In genomic region chr17:80221401-80221800, GRCh38 we compare ENCODE assay signal across 8 cellular contexts. TPM values are rescaled to one million over a fixed set of nuclear protein-coding genes. Genes with fewer than 3 reads are reported as not detected.
A peak's percentile ranks its signal among the peaks of the same experiment; 100 is the strongest.
DNase-seq lines count a peak whose midpoint lies in the region; ATAC-seq and TF ChIP-seq lines count a peak whose summit lies in the region.

No MANE protein-coding gene starts in this region.

- H3K27ac ChIP-seq in breast epithelium: peak overlapping the region in 1 of 2 donors; percentile 99
- H3K27ac ChIP-seq in thyroid gland: peak overlapping the region in 1 of 3 donors; percentile 95

- H3K27ac Mint-ChIP-seq in activated T-cell treated with anti-CD3 and anti-CD28 coated beads, Interleukin-2, amount 50 U/mL, for 24 hours: peak overlapping the region; percentile 73
- peak overlapping the region; percentile 84 for H3K27ac Mint-ChIP-seq in memory B cell

- peak overlapping the region; percentile 75 for H3K4me3 Mint-ChIP-seq in activated T-cell treated with anti-CD3 and anti-CD28 coated beads, Interleukin-2, amount 50 U/mL, for 24 hours
- peak overlapping the region; percentile 75 for H3K4me3 Mint-ChIP-seq in memory B cell

- intact Hi-C loops in breast epithelium (cut with DNase I; ENCODE audit: low total_unique reads) (no loop called here), thyroid gland (cut with DNase I) (loop anchor here (5.0 kb wide), 1 partner anchor 41 kb away; the partner anchor contains the start of gene RNF213)

- no peaks in the 10 kb centered on the region for H3K9me3 Mint-ChIP-seq in activated T-cell treated with anti-CD3 and anti-CD28 coated beads, Interleukin-2, amount 50 U/mL, for 24 hours
- no peaks in the 10 kb centered on the region for H3K9me3 Mint-ChIP-seq in memory B cell

- no peak for ATAC-seq in memory B cell (ENCODE audit: low read depth)

- TF ChIP-seq POLR2A in breast epithelium (IDR thresholded peaks at IDR 0.05) (no peak), thyroid gland (IDR thresholded peaks at IDR 0.05) (no peak)

- peaks cover 38% of the 10 kb centered on the region for H3K36me3 Mint-ChIP-seq in activated T-cell treated with anti-CD3 and anti-CD28 coated beads, Interleukin-2, amount 50 U/mL, for 24 hours (ENCODE audit: low read depth)
- H3K36me3 Mint-ChIP-seq in memory B cell: peaks cover 4% of the 10 kb centered on the region

- H3K9me3 ChIP-seq in breast epithelium (no peaks in the 10 kb centered on the region), thyroid gland (no peaks in the 10 kb centered on the region)

- 56 to 64% methylated on average over 5 to 6 of the region's 20 CpGs for WGBS in thyroid gland, 2 donors

- TF ChIP-seq CTCF in breast epithelium (IDR thresholded peaks at IDR 0.05) (no peak), thyroid gland (IDR thresholded peaks at IDR 0.05) (no peak)

- H3K27me3 ChIP-seq in breast epithelium (no peaks in the 10 kb centered on the region), thyroid gland (no peaks in the 10 kb centered on the region)

- DNase-seq in activated T-cell treated with anti-CD3 and anti-CD28 coated beads, Interleukin-2, amount 50 U/mL, for 24 hours: no peak
- DNase-seq in activated T-cell treated with anti-CD3 and anti-CD28 coated beads, Interleukin-2, amount 50 U/mL, for 48 hours: no peak
- DNase-seq in breast epithelium (ENCODE audit: low spot score in 2 of 2) (no peak), memory B cell (ENCODE audit: low spot score in 2 of 2) (no peak), thyroid gland (peak in 1 of 2 donors; percentile 10), pons (ENCODE audit: low spot score) (no peak), iPS-NIHi7 (ENCODE audit: extremely low spot score) (no peak)
- DNase-seq in activated effector memory CD4-positive, alpha-beta T cell treated with anti-CD3 and anti-CD28 coated beads, Interleukin-2, amount 50 U/mL, for 16 hours: no peak

- H3K36me3 ChIP-seq in breast epithelium (no peaks in the 10 kb centered on the region), thyroid gland (peaks cover 0 to 5% of the 10 kb centered on the region in 2 donors)

- H3K4me3 ChIP-seq in breast epithelium (peak overlapping the region; percentile 75 to 99 (median 96)), thyroid gland (replicated peaks in 1 of 3) (peak overlapping the region; percentile 93 to 100 (median 93))

- H3K27me3 Mint-ChIP-seq in activated T-cell treated with anti-CD3 and anti-CD28 coated beads, Interleukin-2, amount 50 U/mL, for 24 hours: no peaks in the 10 kb centered on the region
- peaks cover 4% of the 10 kb centered on the region for H3K27me3 Mint-ChIP-seq in memory B cell

- peaks cover 0 to 6% of the 10 kb centered on the region in 2 donors for H3K4me1 ChIP-seq in breast epithelium
- peaks cover 18 to 21% of the 10 kb centered on the region in 2 donors for H3K4me1 ChIP-seq in thyroid gland

- peaks cover 35% of the 10 kb centered on the region for H3K4me1 Mint-ChIP-seq in activated T-cell treated with anti-CD3 and anti-CD28 coated beads, Interleukin-2, amount 50 U/mL, for 24 hours (ENCODE audit: low read depth)
- H3K4me1 Mint-ChIP-seq in memory B cell: peaks cover 21% of the 10 kb centered on the region

RNA-seq across cellular contexts. Expression of gene SLC26A11, which starts 1.2 kb away (rescaled TPM):
- total RNA-seq in breast epithelium: 10 to 100 TPM; 12.0 to 20.6 (median 19.0) TPM
- total RNA-seq in thyroid gland: 10 to 100 TPM; 25.1 to 65.3 (median 31.7) TPM

RNA-seq across cellular contexts. Expression of gene SGSH, which starts 1.3 kb away (rescaled TPM):
- 10 to 100 TPM; 28.3 to 38.1 (median 32.1) TPM for total RNA-seq in breast epithelium
- total RNA-seq in thyroid gland: 10 to 100 TPM; 31.8 to 48.5 (median 38.2) TPM

RNA-seq across cellular contexts. Expression of gene RNF213, which starts 39.3 kb away (rescaled TPM):
- 100 to 1,000 TPM in 2 of 3 donors, 10 to 100 TPM in 1; 96.0 to 111 (median 101) TPM for total RNA-seq in breast epithelium
- total RNA-seq in thyroid gland: 100 to 1,000 TPM; 107 to 245 (median 187) TPM

RNA-seq across cellular contexts. Expression of gene CARD14, which starts 51.6 kb away (rescaled TPM):
- total RNA-seq in breast epithelium (10 to 100 TPM in 1 of 3 donors, 1 to 10 TPM in 1, under 1 TPM in 1; 0.32 to 13.8 (median 9.4) TPM), thyroid gland (1 to 10 TPM in 1 of 4 donors, under 1 TPM in 1, not detected in 2; 0.34 to 3.9 TPM)
